28 cellular contexts compared by ENCODE assay signal in the genomic region with DNA sequence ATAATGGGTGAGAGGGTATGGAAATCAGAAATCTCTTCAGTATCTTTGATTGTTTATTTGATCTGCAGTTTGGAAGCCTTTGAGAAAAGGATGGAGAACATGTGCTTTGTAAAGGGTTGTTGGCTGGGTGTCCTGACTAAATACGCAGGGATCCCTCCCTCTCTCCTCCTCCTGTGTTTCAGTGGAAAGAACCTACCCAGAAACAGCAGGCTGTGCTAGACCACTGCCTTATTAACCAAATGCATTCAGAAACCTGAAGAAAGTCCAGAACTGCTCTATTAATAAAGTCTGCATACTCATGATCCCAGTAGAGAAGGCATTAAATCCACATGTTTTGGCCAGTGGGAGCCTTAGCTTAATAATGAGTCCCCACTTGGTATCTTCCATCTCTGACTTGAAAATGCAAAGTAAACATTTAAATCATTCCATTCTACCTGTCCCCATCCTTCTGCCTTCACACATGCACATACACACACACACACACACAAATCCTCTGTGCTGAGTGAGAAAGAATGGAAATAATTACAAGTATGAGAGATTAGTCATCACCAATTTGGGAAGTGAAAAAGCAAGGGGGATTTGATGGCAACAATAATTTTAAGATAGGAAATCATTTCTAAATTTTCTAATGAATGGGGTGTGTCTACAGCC. TPM values are rescaled to one million over a fixed set of nuclear protein-coding genes. Genes with fewer than 3 reads are reported as not detected.
A peak's percentile ranks its signal among the peaks of the same experiment; 100 is the strongest.
DNase-seq lines count a peak whose midpoint lies in the region; ATAC-seq, FAIRE-seq and TF ChIP-seq lines count a peak whose summit lies in the region.
"Had no signal": no experiment of that assay in that cellular context is flagged by ENCODE, and none has a peak within 500 bp of the region (broad histone marks: within the 10 kb centered on the region; RNA-seq: fewer than 3 reads in every experiment).

No MANE protein-coding gene starts in this region.

- H3K9me3 ChIP-seq in GM12878 (replicated peaks; ENCODE audit: control insufficient read depth, insufficient read depth, low read length) = no peaks in the 10 kb centered on the region
- H3K9me3 ChIP-seq in PC-3 (ENCODE audit: low read length) = no peaks in the 10 kb centered on the region
- H3K9me3 ChIP-seq: HAP-1, heart left ventricle, vagina had no signal

- SMC1A ChIA-PET in GM12878 (lab: Charles Lee; ENCODE audit: uncharacterized antibody, unreplicated experiment) = no interaction called here

- TF ChIP-seq EP300 in GM12878 (IDR thresholded peaks at IDR 0.05; ENCODE audit: borderline replicate concordance in 1 of 2, control insufficient read depth in 1 of 2, low read depth in 2 of 2, low read length in 2 of 2) = no peak

- no peaks in the 10 kb centered on the region for H3K4me1 ChIP-seq in GM12878 (ENCODE audit: control insufficient read depth, insufficient read depth, low read length)
- H3K4me1 ChIP-seq in PC-3 (ENCODE audit: insufficient read depth, low read length) = no peaks in the 10 kb centered on the region
- H3K4me1 ChIP-seq: HAP-1, vagina had no signal

- intact Hi-C loops in GM12878 (cut with micrococcal nuclease; ENCODE audit: unreplicated experiment) = no loop called here
- intact Hi-C loops in PC-3 (cut with micrococcal nuclease) = no loop called here

- no peaks in the 10 kb centered on the region for H3K9me2 ChIP-seq in PC-3 (replicated peaks; ENCODE audit: low read length)

- H3K27ac ChIP-seq in GM12878 (ENCODE audit: control insufficient read depth, insufficient read depth) (no peak overlapping the region), PC-3 (ENCODE audit: low read length) (no peak overlapping the region)
- H3K27ac ChIP-seq: RWPE1, vagina had no signal

- H3K9ac ChIP-seq in GM12878 (ENCODE audit: control insufficient read depth, insufficient read depth, low read length) (no peak overlapping the region), PC-3 (ENCODE audit: low read length) (no peak overlapping the region)

- CTCF ChIA-PET in GM12878 (lab: Yijun Ruan, JAX) = interaction anchor here (1.3 kb wide), 1 partner anchor 98 kb away, joined by 4 read pairs; no protein-coding TSS in a partner anchor
- CTCF ChIA-PET in PC-3 (lab: Charles Lee) = no interaction called here

- TF ChIP-seq CTCF in AG09319 (IDR thresholded peaks at IDR 0.05; ENCODE audit: low read depth, low read length) (peak; percentile 47), GM12878 (IDR thresholded peaks at IDR 0.05 in 2 of 3, conservative IDR thresholded peaks at IDR 0.05 in 1 of 3; ENCODE audit: control insufficient read depth in 2 of 3, extremely low read depth in 1 of 3, insufficient read depth in 1 of 3, low read depth in 3 of 3, low read length in 3 of 3) (no peak), PC-3 (conservative IDR thresholded peaks at IDR 0.05; ENCODE audit: low read depth, low read length) (no peak)

- ATAC-seq in GM12878 = peak; percentile 45
- no peak for ATAC-seq in GM19351 (IDR thresholded peaks at IDR 0.05; ENCODE audit: unreplicated experiment)
- ATAC-seq in PC-3 = no peak
- ATAC-seq: activated CD8-positive, alpha-beta T cell treated with anti-CD3 and anti-CD28 coated beads, Interleukin-2, amount 10 ng/mL, durations not matched to agents 7 days and 5 days; esophagus mucosa; left ventricle myocardium superior had no signal

- TF ChIP-seq POLR2A in GM12878 (IDR thresholded peaks at IDR 0.05; ENCODE audit: low read depth, low read length) = no peak

- H4K20me1 ChIP-seq in GM12878 (ENCODE audit: control insufficient read depth, insufficient read depth) (no peaks in the 10 kb centered on the region), PC-3 (ENCODE audit: low read length) (no peaks in the 10 kb centered on the region)

- POLR2A ChIA-PET in GM12878 (lab: Charles Lee) = no interaction called here
- POLR2A ChIA-PET in PC-3 (lab: Charles Lee; ENCODE audit: unreplicated experiment) = no interaction called here

- H3K27me3 ChIP-seq in GM12878 (replicated peaks in 1 of 2; ENCODE audit: control insufficient read depth in 2 of 2, insufficient read depth in 2 of 2, low read length in 1 of 2) (peaks cover 0 to 5% of the 10 kb centered on the region in 2 experiments; a peak in 1 of 4 replicates), PC-3 (ENCODE audit: low read length) (no peaks in the 10 kb centered on the region)
- H3K27me3 ChIP-seq: heart left ventricle, vagina had no signal

- no peaks in the 10 kb centered on the region for H3F3A ChIP-seq in PC-3 (ENCODE audit: low read length, unreplicated experiment)

- in situ Hi-C loops in GM12878 (cut with MboI) = no loop called here

- H3K36me3 ChIP-seq in GM12878 (ENCODE audit: control insufficient read depth in 2 of 2, insufficient read depth in 2 of 2, low read length in 1 of 2) = no peaks in the 10 kb centered on the region
- no peaks in the 10 kb centered on the region for H3K36me3 ChIP-seq in PC-3 (ENCODE audit: low read depth, low read length)
- H3K36me3 ChIP-seq: HAP-1, heart left ventricle, vagina had no signal

- FAIRE-seq in GM12878 (lab: Jason Lieb, UNC) (no peak), frontal cortex (lab: Jason Lieb, UNC) (no peak)

- DNase-seq in AG09319 (ENCODE audit: extremely low read depth, low read depth) = peak; percentile 66
- DNase-seq in HCEC 1CT = peak; percentile 31
- DNase-seq in GM12878 (ENCODE audit: low read depth, low spot score) = no peak
- DNase-seq in kidney tubule cell (ENCODE audit: low spot score) = peak; percentile 15
- DNase-seq in frontal cortex (ENCODE audit: low spot score in 2 of 2) = no peak
- DNase-seq in PC-3 = no peak
- no peak for DNase-seq in NCI-H1105 treated with DMSO at 0.1 percent for 48 hours (lab: John Stamatoyannopoulos, UW)
- DNase-seq: activated CD8-positive, alpha-beta T cell treated with anti-CD3 and anti-CD28 coated beads, Interleukin-2, amount 10 ng/mL, durations not matched to agents 7 days and 5 days; activated naive CD4-positive, alpha-beta T cell; activated T-cell treated with anti-CD3 and anti-CD28 coated beads, Interleukin-2, amount 50 U/mL, for 24 hours; CD8-positive, alpha-beta memory T cell; effector memory CD4-positive, alpha-beta T cell; heart left ventricle; Kasumi-1; left ventricle myocardium superior; midbrain; NCI-H1105; NCI-H2081 treated with DMSO at 0.1 percent for 48 hours; T1000 had no signal

- H3K4me2 ChIP-seq in GM12878 (ENCODE audit: control insufficient read depth, insufficient read depth) (no peak overlapping the region), PC-3 (ENCODE audit: low read length) (no peak overlapping the region)

- RAD21 ChIA-PET in GM12878 (lab: Charles Lee; ENCODE audit: unreplicated experiment) = no interaction called here

- H3K79me2 ChIP-seq in GM12878 (ENCODE audit: control insufficient read depth, insufficient read depth, low read length) (no peaks in the 10 kb centered on the region), PC-3 (ENCODE audit: low read length) (no peaks in the 10 kb centered on the region)

- no peak for TF ChIP-seq RAD21 in GM12878 (IDR thresholded peaks at IDR 0.05; ENCODE audit: insufficient read depth, low read depth, low read length)

- WGBS in GM12878 (ENCODE audit: insufficient coverage, insufficient replicate concordance, low lambda C conversion rate, missing lambda C conversion rate) = 6% methylated on average over 1 of the region's 1 CpG

- no peak overlapping the region for H2AFZ ChIP-seq in GM12878 (ENCODE audit: control insufficient read depth, low read depth, low read length)
- H2AFZ ChIP-seq in PC-3 (ENCODE audit: low read length) = no peak overlapping the region

- BruUV-seq in GM12878 (replicated peaks; lab: Mats Ljungman, UMichigan) (no TSS peak), PC-3 (replicated peaks; lab: Mats Ljungman, UMichigan) (no TSS peak)

- H3K4me3 ChIP-seq in GM12878 (no peak overlapping the region), PC-3 (ENCODE audit: low read length) (no peak overlapping the region)
- H3K4me3 ChIP-seq: HAP-1, heart left ventricle, vagina had no signal

TF ChIP-seq in GM12878, 131 proteins besides CTCF, POLR2A, EP300 and RAD21:
- TF ChIP-seq IKZF1 (conservative IDR thresholded peaks at IDR 0.05) (0 out of 2 replicates have a peak, but pooled peaks have one; percentile 19), SPI1 (IDR thresholded peaks at IDR 0.05; ENCODE audit: borderline replicate concordance, insufficient read depth, low read depth, low read length) (peak; percentile 36; the same call in 1 of the 2 replicates), DPF2 (IDR thresholded peaks at IDR 0.05) (0 out of 2 replicates have a peak, but pooled peaks have one; percentile 35), JUNB (IDR thresholded peaks at IDR 0.05) (peak; percentile 27; the same call in 1 of the 2 replicates), NR2C1 (IDR thresholded peaks at IDR 0.05) (no peak)

RNA-seq across cellular contexts. Expression of a gene that starts 10.0 kb away (rescaled TPM):
- total RNA-seq in GM12878 (2013; cell fraction: nucleolus; rRNA removed) = not detected in 2 replicates
- not detected in 2 replicates for total RNA-seq in GM12878 (2014; rRNA removed)
- not detected in 2 replicates for total RNA-seq in GM12878 (2014; rRNA removed; fragmentation: Illumina TruSeq; extraction: Trizol)
- total RNA-seq in GM12878 (2021) = not detected in 2 replicates
- not detected for polyA plus RNA-seq in GM12878 (2011; ENCODE audit: low read depth)
- polyA plus RNA-seq in GM12878 (2011; rRNA removed) = not detected in 2 replicates
- polyA plus RNA-seq in GM12878 (2011; cell fraction: cytosol; rRNA removed) = not detected in 2 replicates
- polyA plus RNA-seq in GM12878 (2011; cell fraction: nucleus; rRNA removed) = not detected in 2 replicates
- polyA plus RNA-seq in GM12878 (2012) = not detected in 2 replicates
- not detected in 2 replicates for polyA plus RNA-seq in GM12878 (2014; fragmentation: Illumina TruSeq; extraction: Trizol)
- not detected for polyA plus RNA-seq in GM12878 (2014; fragmentation: Nextera tagmentation; extraction: Ambion mirVana)
- not detected in 2 replicates for polyA plus RNA-seq in GM12878 (2014; rRNA removed)
- polyA plus RNA-seq in GM12878 (2016; fragmentation: Nextera tagmentation; extraction: Ambion mirVana) = not detected
- polyA minus RNA-seq in GM12878 (2011; rRNA and poly(A)+ RNA removed) = not detected in 2 replicates
- polyA minus RNA-seq in GM12878 (2011; cell fraction: cytosol; rRNA and poly(A)+ RNA removed) = not detected in 2 replicates
- polyA minus RNA-seq in GM12878 (2011; cell fraction: nucleus; rRNA and poly(A)+ RNA removed) = not detected in 2 replicates
- total RNA-seq in frontal cortex = not detected
- total RNA-seq in PC-3 (2014; rRNA removed) = not detected in 2 replicates
- total RNA-seq: activated CD8-positive, alpha-beta T cell treated with anti-CD3 and anti-CD28 coated beads, Interleukin-2, amount 10 ng/mL, durations not matched to agents 7 days and 5 days; CD8-positive, alpha-beta memory T cell; esophagus mucosa; heart left ventricle; left ventricle myocardium superior; NCI-H460; progenitor cell of endocrine pancreas; subcutaneous adipose tissue; vagina had no signal
- polyA plus RNA-seq: CD8-positive, alpha-beta memory T cell; heart left ventricle; neural cell had no signal

Comparison
In these comparisons a context has a peak if more than half of its experiments do, and no peak if none do; other contexts are left out.
1. DNase-seq: peak in AG09319 (single experiment), HCEC 1CT (single experiment) and kidney tubule cell (single experiment); none in GM12878 (single experiment), frontal cortex (0 of 2), PC-3 (single experiment) and NCI-H1105 treated with DMSO at 0.1 percent for 48 hours (single experiment).